In the genomic region with DNA sequence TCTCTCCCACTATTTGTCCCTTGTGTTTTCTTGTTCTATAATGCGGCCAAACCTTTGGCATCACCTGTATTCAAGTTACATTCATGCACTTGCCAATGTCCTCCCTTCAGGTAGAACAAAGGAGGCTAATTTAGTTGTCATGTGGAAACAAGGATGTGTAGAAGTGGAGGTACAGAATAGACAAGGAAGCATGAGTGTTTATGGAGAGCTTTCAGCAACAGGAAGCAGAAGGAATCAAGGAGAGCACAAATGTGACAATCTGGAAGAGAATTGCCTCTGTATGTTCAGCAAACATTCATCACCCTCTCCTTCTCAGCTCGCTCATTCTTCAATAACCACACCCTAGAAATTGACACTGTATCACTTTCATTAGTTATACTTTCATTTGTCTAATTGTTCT, we compare ENCODE assay signal across 23 cellular contexts.
DNase-seq lines count a peak whose midpoint lies in the region; ATAC-seq and TF ChIP-seq lines count a peak whose summit lies in the region.
"Had no signal": no experiment of that assay in that cellular context is flagged by ENCODE, and none has a peak within 500 bp of the region (broad histone marks: within the 10 kb centered on the region; RNA-seq: fewer than 3 reads in every experiment).

No MANE protein-coding gene starts in this region.

- POLR2A ChIA-PET in HEK293T (lab: Yijun Ruan, JAX): no interaction called here
- POLR2A ChIA-PET in naive thymus-derived CD8-positive, alpha-beta T cell (lab: Charles Lee): no interaction called here

- H3K4me3 Mint-ChIP-seq in naive thymus-derived CD8-positive, alpha-beta T cell: no peak overlapping the region
- H3K4me3 Mint-ChIP-seq: B cell, CD14-positive monocyte, HFFc6 had no signal

- H3K36me3 Mint-ChIP-seq in naive thymus-derived CD8-positive, alpha-beta T cell: no peaks in the 10 kb centered on the region
- H3K36me3 Mint-ChIP-seq: CD14-positive monocyte had no signal

- peak; percentile 69 for ATAC-seq in left colon
- no peak for ATAC-seq in naive thymus-derived CD8-positive, alpha-beta T cell
- ATAC-seq: A549, GM12878, HepG2, K562, Right ventricle myocardium inferior had no signal

- H3K27ac Mint-ChIP-seq in naive thymus-derived CD8-positive, alpha-beta T cell: no peak overlapping the region
- H3K27ac Mint-ChIP-seq: B cell, CD14-positive monocyte, HFFc6 had no signal

- intact Hi-C loops in left colon (cut with DNase I, micrococcal nuclease): no loop called here

- no peaks in the 10 kb centered on the region for H3K4me1 Mint-ChIP-seq in naive thymus-derived CD8-positive, alpha-beta T cell
- H3K4me1 Mint-ChIP-seq: B cell, CD14-positive monocyte had no signal

- peaks cover 0 to 5% (median 3%) of the 10 kb centered on the region in 5 donors for H3K27me3 Mint-ChIP-seq in naive thymus-derived CD8-positive, alpha-beta T cell

- H3K9me3 Mint-ChIP-seq in naive thymus-derived CD8-positive, alpha-beta T cell: peaks cover 0 to 6% (median 0%) of the 10 kb centered on the region in 9 donors
- H3K9me3 Mint-ChIP-seq: HFFc6 had no signal

- CTCF ChIA-PET in HEK293T (lab: Yijun Ruan, JAX): no interaction called here

- DNase-seq in DMS153 treated with DMSO at 0.1 percent for 48 hours (lab: John Stamatoyannopoulos, UW; ENCODE audit: unreplicated experiment) (peak; percentile 43), NCI-H2029 (lab: John Stamatoyannopoulos, UW) (peak; percentile 81), NCI-H510A (lab: John Stamatoyannopoulos, UW) (peak; percentile 3), left colon (no peak), inferior parietal cortex (ENCODE audit: extremely low spot score) (no peak), HEK293T (ENCODE audit: extremely low spot score) (no peak)
- DNase-seq in naive thymus-derived CD8-positive, alpha-beta T cell: no peak
- DNase-seq: DND-41, H7, HFFc6, MM.1S, NCI-H1092, NCI-H1694, NCI-H2171 treated with DMSO at 0.1 percent for 48 hours, NCI-H524, T-helper 1 cell had no signal

TF ChIP-seq in HEK293T, 16 proteins besides CTCF, POLR2A, EP300 and RAD21:
- TF ChIP-seq BHLHE40 (IDR thresholded peaks at IDR 0.05; ENCODE audit: borderline replicate concordance): no peak
- TF ChIP-seq L3MBTL2 (conservative IDR thresholded peaks at IDR 0.05): no peak
- no peak for TF ChIP-seq SP1 (IDR thresholded peaks at IDR 0.05)
- TF ChIP-seq FOXM1 (IDR thresholded peaks at IDR 0.05; ENCODE audit: borderline replicate concordance): no peak
- TF ChIP-seq FOXA1 (IDR thresholded peaks at IDR 0.05): no peak
- TF ChIP-seq, protein P1, sequence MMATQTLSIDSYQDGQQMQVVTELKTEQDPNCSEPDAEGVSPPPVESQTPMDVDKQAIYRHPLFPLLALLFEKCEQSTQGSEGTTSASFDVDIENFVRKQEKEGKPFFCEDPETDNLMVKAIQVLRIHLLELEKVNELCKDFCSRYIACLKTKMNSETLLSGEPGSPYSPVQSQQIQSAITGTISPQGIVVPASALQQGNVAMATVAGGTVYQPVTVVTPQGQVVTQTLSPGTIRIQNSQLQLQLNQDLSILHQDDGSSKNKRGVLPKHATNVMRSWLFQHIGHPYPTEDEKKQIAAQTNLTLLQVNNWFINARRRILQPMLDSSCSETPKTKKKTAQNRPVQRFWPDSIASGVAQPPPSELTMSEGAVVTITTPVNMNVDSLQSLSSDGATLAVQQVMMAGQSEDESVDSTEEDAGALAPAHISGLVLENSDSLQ (IDR thresholded peaks at IDR 0.05): no peak
- TF ChIP-seq HDGF (IDR thresholded peaks at IDR 0.05; ENCODE audit: borderline replicate concordance): no peak
- TF ChIP-seq SUZ12 (IDR thresholded peaks at IDR 0.05): no peak
- no peak for TF ChIP-seq ARNT (IDR thresholded peaks at IDR 0.05)
- TF ChIP-seq LEF1 (IDR thresholded peaks at IDR 0.05; ENCODE audit: borderline replicate concordance): no peak
- no peak for TF ChIP-seq ZNF384 (IDR thresholded peaks at IDR 0.05)
- no peak for TF ChIP-seq TARDBP (IDR thresholded peaks at IDR 0.05)
- TF ChIP-seq CTBP1 (IDR thresholded peaks at IDR 0.05; ENCODE audit: borderline replicate concordance): no peak
- TF ChIP-seq NFRKB (IDR thresholded peaks at IDR 0.05): no peak
- TF ChIP-seq FOXK2 (IDR thresholded peaks at IDR 0.05): no peak
- TF ChIP-seq ELF4 (IDR thresholded peaks at IDR 0.05): no peak

Comparison
In these comparisons a context has a peak if more than half of its experiments do, and no peak if none do; other contexts are left out.
1. DNase-seq: peak in DMS153 treated with DMSO at 0.1 percent for 48 hours (single experiment), NCI-H2029 (single experiment) and NCI-H510A (single experiment); none in left colon (0 of 2), inferior parietal cortex (single experiment), HEK293T (single experiment) and naive thymus-derived CD8-positive, alpha-beta T cell (0 of 10).